In genomic region chr5:36529142-36529541, GRCh38 we compare ENCODE assay signal across 15 cellular contexts.
DNase-seq lines count a peak whose midpoint lies in the region; ATAC-seq and TF ChIP-seq lines count a peak whose summit lies in the region.
"Had no signal": no experiment of that assay in that cellular context is flagged by ENCODE, and none has a peak within 500 bp of the region (broad histone marks: within the 10 kb centered on the region; RNA-seq: fewer than 3 reads in every experiment).

No MANE protein-coding gene starts in this region.

- WGBS in smooth muscle cell (ENCODE audit: low lambda C conversion rate), result 92% methylated on average over 1 of the region's 1 CpG

- H3K36me3 ChIP-seq in smooth muscle cell (ENCODE audit: low read depth) (no peaks in the 10 kb centered on the region), colonic mucosa (no peaks in the 10 kb centered on the region)
- H3K36me3 ChIP-seq: SJSA1 had no signal

- H3K27me3 ChIP-seq in HL-60 (ENCODE audit: insufficient read depth, poor library complexity, severe bottlenecking) (no peaks in the 10 kb centered on the region), smooth muscle cell (ENCODE audit: low read depth) (no peaks in the 10 kb centered on the region), colonic mucosa (no peaks in the 10 kb centered on the region)
- H3K27me3 ChIP-seq: SJSA1 had no signal

- intact Hi-C loops in colonic mucosa (cut with DNase I), result no loop called here

- H2AFZ ChIP-seq in smooth muscle cell (ENCODE audit: low read depth), result no peak overlapping the region

- H3K79me2 ChIP-seq in smooth muscle cell (ENCODE audit: low read depth), result no peaks in the 10 kb centered on the region

- no peak overlapping the region for H3K4me2 ChIP-seq in smooth muscle cell

- H3K9ac ChIP-seq in smooth muscle cell (ENCODE audit: low read depth) (no peak overlapping the region), colonic mucosa (ENCODE audit: low read depth in 2 of 2, low read length in 2 of 2) (no peak overlapping the region)

- H3K4me3 ChIP-seq in HL-60 (replicated peaks; ENCODE audit: insufficient read depth, low read length) (no peak overlapping the region), NB4 (ENCODE audit: low read depth, low read length) (no peak overlapping the region), smooth muscle cell (no peak overlapping the region), colonic mucosa (no peak overlapping the region)
- H3K4me3 ChIP-seq: SJSA1 had no signal

- H4K20me1 ChIP-seq in smooth muscle cell (ENCODE audit: low read depth), result no peaks in the 10 kb centered on the region

- no peak for TF ChIP-seq POLR2A in NB4 (IDR thresholded peaks at IDR 0.05; ENCODE audit: extremely low read depth, insufficient read length)

- no peaks in the 10 kb centered on the region for H3F3A ChIP-seq in smooth muscle cell (ENCODE audit: low read depth)

- TF ChIP-seq CTCF in HL-60 (IDR thresholded peaks at IDR 0.05; ENCODE audit: insufficient read depth, low read length), result no peak
- TF ChIP-seq CTCF in NB4 (IDR thresholded peaks at IDR 0.05; ENCODE audit: low read depth, low read length), result no peak
- no peak for TF ChIP-seq CTCF in smooth muscle cell (IDR thresholded peaks at IDR 0.05; ENCODE audit: borderline replicate concordance, insufficient read depth, poor library complexity, severe bottlenecking)
- TF ChIP-seq CTCF in colonic mucosa (IDR thresholded peaks at IDR 0.05), result no peak

- H3K4me1 ChIP-seq in smooth muscle cell (ENCODE audit: low read depth) (no peaks in the 10 kb centered on the region), colonic mucosa (no peaks in the 10 kb centered on the region)
- H3K4me1 ChIP-seq: SJSA1 had no signal

- peak in 1 of 2 experiments; percentile 70 for DNase-seq in HL-60 (ENCODE audit: low read depth in 1 of 2, low spot score in 1 of 2)
- peak; percentile 78 for DNase-seq in NB4 (ENCODE audit: low read depth)
- peak; percentile 88 for DNase-seq in SKM-1 treated with dmso at 0.1 percent for 144 hours (lab: John Stamatoyannopoulos, UW; ENCODE audit: unreplicated experiment)
- no peak for DNase-seq in smooth muscle cell (lab: John Stamatoyannopoulos, UW; ENCODE audit: unreplicated experiment)
- no peak for DNase-seq in colonic mucosa
- no peak for DNase-seq in hippocampal formation (lab: John Stamatoyannopoulos, UW)
- DNase-seq: CD8-positive, alpha-beta memory T cell; DMS 273 treated with DMSO at 0.1 percent for 48 hours; EL; NCI-H1048; NCI-H345; NCI-H69; T-cell had no signal

- no peaks in the 10 kb centered on the region for H3K9me3 ChIP-seq in smooth muscle cell (replicated peaks; ENCODE audit: low read depth)
- no peaks in the 10 kb centered on the region for H3K9me3 ChIP-seq in colonic mucosa
- H3K9me3 ChIP-seq: SJSA1 had no signal

- no peak for ATAC-seq in GM19324 (IDR thresholded peaks at IDR 0.05; ENCODE audit: low FRiP score, unreplicated experiment)
- ATAC-seq: T-cell had no signal

- peak overlapping the region; percentile 9; the same call in 1 of the 2 replicates for H3K27ac ChIP-seq in HL-60 (replicated peaks)
- H3K27ac ChIP-seq in smooth muscle cell (ENCODE audit: low read depth), result peak overlapping the region; percentile 26
- no peak overlapping the region for H3K27ac ChIP-seq in colonic mucosa
- H3K27ac ChIP-seq: SJSA1 had no signal

Comparison
In these comparisons a context has a peak if more than half of its experiments do, and no peak if none do; other contexts are left out.
1. DNase-seq: peak in NB4 (single experiment) and SKM-1 treated with dmso at 0.1 percent for 144 hours (single experiment); none in smooth muscle cell (single experiment), colonic mucosa (single experiment) and hippocampal formation (0 of 2).